In the genomic region with DNA sequence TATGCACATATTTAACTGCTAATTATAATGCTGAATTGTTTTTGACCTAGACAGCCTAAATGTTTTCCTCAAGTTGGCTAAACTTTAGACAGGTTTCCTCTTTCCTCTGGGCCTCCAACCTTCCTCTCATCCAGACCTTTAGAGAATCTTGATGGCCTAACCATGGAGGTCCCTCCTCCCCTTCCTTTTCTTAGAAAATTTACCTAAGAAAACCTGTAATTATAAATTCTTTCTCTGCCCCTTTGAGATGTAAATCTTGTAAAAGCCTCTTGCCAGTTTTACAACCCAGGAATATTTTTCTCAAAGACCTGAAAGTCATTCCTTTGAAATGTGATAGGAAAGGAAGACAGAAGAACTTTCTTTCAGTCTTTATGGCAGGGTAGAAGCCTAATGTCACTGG, we compare ENCODE assay signal across 1 cellular context.
TF ChIP-seq lines count a peak whose summit lies in the region.

No MANE protein-coding gene starts in this region.

TF ChIP-seq in H1, 55 proteins besides CTCF, POLR2A, EP300 and RAD21:
- TF ChIP-seq, protein P1, sequence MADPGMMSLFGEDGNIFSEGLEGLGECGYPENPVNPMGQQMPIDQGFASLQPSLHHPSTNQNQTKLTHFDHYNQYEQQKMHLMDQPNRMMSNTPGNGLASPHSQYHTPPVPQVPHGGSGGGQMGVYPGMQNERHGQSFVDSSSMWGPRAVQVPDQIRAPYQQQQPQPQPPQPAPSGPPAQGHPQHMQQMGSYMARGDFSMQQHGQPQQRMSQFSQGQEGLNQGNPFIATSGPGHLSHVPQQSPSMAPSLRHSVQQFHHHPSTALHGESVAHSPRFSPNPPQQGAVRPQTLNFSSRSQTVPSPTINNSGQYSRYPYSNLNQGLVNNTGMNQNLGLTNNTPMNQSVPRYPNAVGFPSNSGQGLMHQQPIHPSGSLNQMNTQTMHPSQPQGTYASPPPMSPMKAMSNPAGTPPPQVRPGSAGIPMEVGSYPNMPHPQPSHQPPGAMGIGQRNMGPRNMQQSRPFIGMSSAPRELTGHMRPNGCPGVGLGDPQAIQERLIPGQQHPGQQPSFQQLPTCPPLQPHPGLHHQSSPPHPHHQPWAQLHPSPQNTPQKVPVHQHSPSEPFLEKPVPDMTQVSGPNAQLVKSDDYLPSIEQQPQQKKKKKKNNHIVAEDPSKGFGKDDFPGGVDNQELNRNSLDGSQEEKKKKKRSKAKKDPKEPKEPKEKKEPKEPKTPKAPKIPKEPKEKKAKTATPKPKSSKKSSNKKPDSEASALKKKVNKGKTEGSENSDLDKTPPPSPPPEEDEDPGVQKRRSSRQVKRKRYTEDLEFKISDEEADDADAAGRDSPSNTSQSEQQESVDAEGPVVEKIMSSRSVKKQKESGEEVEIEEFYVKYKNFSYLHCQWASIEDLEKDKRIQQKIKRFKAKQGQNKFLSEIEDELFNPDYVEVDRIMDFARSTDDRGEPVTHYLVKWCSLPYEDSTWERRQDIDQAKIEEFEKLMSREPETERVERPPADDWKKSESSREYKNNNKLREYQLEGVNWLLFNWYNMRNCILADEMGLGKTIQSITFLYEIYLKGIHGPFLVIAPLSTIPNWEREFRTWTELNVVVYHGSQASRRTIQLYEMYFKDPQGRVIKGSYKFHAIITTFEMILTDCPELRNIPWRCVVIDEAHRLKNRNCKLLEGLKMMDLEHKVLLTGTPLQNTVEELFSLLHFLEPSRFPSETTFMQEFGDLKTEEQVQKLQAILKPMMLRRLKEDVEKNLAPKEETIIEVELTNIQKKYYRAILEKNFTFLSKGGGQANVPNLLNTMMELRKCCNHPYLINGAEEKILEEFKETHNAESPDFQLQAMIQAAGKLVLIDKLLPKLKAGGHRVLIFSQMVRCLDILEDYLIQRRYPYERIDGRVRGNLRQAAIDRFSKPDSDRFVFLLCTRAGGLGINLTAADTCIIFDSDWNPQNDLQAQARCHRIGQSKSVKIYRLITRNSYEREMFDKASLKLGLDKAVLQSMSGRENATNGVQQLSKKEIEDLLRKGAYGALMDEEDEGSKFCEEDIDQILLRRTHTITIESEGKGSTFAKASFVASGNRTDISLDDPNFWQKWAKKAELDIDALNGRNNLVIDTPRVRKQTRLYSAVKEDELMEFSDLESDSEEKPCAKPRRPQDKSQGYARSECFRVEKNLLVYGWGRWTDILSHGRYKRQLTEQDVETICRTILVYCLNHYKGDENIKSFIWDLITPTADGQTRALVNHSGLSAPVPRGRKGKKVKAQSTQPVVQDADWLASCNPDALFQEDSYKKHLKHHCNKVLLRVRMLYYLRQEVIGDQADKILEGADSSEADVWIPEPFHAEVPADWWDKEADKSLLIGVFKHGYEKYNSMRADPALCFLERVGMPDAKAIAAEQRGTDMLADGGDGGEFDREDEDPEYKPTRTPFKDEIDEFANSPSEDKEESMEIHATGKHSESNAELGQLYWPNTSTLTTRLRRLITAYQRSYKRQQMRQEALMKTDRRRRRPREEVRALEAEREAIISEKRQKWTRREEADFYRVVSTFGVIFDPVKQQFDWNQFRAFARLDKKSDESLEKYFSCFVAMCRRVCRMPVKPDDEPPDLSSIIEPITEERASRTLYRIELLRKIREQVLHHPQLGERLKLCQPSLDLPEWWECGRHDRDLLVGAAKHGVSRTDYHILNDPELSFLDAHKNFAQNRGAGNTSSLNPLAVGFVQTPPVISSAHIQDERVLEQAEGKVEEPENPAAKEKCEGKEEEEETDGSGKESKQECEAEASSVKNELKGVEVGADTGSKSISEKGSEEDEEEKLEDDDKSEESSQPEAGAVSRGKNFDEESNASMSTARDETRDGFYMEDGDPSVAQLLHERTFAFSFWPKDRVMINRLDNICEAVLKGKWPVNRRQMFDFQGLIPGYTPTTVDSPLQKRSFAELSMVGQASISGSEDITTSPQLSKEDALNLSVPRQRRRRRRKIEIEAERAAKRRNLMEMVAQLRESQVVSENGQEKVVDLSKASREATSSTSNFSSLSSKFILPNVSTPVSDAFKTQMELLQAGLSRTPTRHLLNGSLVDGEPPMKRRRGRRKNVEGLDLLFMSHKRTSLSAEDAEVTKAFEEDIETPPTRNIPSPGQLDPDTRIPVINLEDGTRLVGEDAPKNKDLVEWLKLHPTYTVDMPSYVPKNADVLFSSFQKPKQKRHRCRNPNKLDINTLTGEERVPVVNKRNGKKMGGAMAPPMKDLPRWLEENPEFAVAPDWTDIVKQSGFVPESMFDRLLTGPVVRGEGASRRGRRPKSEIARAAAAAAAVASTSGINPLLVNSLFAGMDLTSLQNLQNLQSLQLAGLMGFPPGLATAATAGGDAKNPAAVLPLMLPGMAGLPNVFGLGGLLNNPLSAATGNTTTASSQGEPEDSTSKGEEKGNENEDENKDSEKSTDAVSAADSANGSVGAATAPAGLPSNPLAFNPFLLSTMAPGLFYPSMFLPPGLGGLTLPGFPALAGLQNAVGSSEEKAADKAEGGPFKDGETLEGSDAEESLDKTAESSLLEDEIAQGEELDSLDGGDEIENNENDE (IDR thresholded peaks at IDR 0.05; ENCODE audit: insufficient replicate concordance, low read length): peak; percentile 56
- TF ChIP-seq BRCA1 (IDR thresholded peaks at IDR 0.05; ENCODE audit: low read depth, low read length): no peak
